Comparison of ENCODE assay signal across 8 cellular contexts in the genomic region with DNA sequence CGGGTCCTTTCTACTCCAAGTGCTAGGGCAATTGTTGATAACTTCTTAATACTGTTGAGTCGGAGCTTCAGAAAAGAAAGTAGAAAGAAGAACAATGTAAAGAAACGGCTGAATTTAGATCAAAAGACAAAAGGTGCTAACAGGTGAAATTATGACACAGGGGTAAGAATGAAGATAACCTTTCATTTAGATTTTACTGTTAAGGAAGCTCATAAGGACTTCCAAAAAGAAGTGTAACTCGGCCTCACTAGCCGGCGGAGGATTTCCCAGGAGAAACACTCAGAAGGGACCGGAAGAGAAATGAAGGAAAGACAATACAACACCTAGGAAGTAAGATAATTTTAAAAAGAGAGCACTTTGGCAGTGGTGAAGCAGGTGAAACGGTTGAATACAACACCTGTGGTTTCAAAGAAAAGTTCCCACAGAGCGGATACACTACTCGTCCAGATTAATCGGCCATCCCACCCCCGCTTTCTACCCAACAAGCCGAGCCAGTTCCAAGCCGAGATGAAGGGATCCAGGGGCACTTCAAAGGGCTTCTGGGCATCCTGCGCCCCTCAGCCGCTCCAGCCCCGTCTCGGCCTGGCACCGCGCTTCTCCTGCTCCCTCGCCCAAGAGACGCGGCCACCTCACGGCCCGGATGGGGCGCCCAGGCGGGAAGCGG. TPM values are rescaled to one million over a fixed set of nuclear protein-coding genes. Genes with fewer than 3 reads are reported as not detected.
DNase-seq lines count a peak whose midpoint lies in the region; ATAC-seq and TF ChIP-seq lines count a peak whose summit lies in the region.

No MANE protein-coding gene starts in this region.

- peaks cover 14% of the 10 kb centered on the region for H3K4me1 ChIP-seq in mucosa of stomach (ENCODE audit: control insufficient read depth, insufficient read depth, low read length)

- peaks cover 32% of the 10 kb centered on the region for H3K4me1 Mint-ChIP-seq in activated CD4-positive, alpha-beta T cell treated with anti-CD3 and anti-CD28 coated beads for 36 hours
- H3K4me1 Mint-ChIP-seq in endothelial cell (ENCODE audit: unreplicated experiment): peaks cover 16% of the 10 kb centered on the region

- H3K27ac Mint-ChIP-seq in activated CD4-positive, alpha-beta T cell treated with anti-CD3 and anti-CD28 coated beads for 36 hours: peak overlapping the region; percentile 98
- peak overlapping the region; percentile 81 for H3K27ac Mint-ChIP-seq in endothelial cell (ENCODE audit: unreplicated experiment)

- no peaks in the 10 kb centered on the region for H3K9me3 Mint-ChIP-seq in activated CD4-positive, alpha-beta T cell treated with anti-CD3 and anti-CD28 coated beads for 36 hours (ENCODE audit: low read depth)
- no peaks in the 10 kb centered on the region for H3K9me3 Mint-ChIP-seq in endothelial cell (ENCODE audit: unreplicated experiment)

- no peaks in the 10 kb centered on the region for H3K36me3 ChIP-seq in mucosa of stomach (ENCODE audit: control insufficient read depth, insufficient read depth, low read length)

- no peaks in the 10 kb centered on the region for H3K27me3 ChIP-seq in mucosa of stomach (ENCODE audit: control insufficient read depth, insufficient read depth, low read length)

- peaks cover 41% of the 10 kb centered on the region for H3K36me3 Mint-ChIP-seq in activated CD4-positive, alpha-beta T cell treated with anti-CD3 and anti-CD28 coated beads for 36 hours (ENCODE audit: low read depth)
- peaks cover 31% of the 10 kb centered on the region for H3K36me3 Mint-ChIP-seq in endothelial cell (ENCODE audit: low read depth, unreplicated experiment)

- no peak for DNase-seq in activated CD4-positive, alpha-beta T cell treated with anti-CD3 and anti-CD28 coated beads for 36 hours
- DNase-seq in activated CD4-positive, alpha-beta T cell treated with anti-CD3 and anti-CD28 coated beads for 48 hours: no peak
- DNase-seq in OCI-M1 (lab: John Stamatoyannopoulos, UW): peak; percentile 78
- DNase-seq in endothelial cell (ENCODE audit: low spot score): no peak
- DNase-seq in NCI-H524 treated with DMSO at 0.1 percent for 48 hours (lab: John Stamatoyannopoulos, UW): no peak
- DNase-seq in Ammon's horn (ENCODE audit: low spot score): no peak

- POLR2A ChIA-PET in activated CD4-positive, alpha-beta T cell treated with anti-CD3 and anti-CD28 coated beads for 36 hours (lab: Charles Lee): interaction anchor here (1.0 kb wide), 1 partner anchor 163 kb away, joined by 5 read pairs; the partner anchor contains the start of gene SIK2

- peak overlapping the region; percentile 86 for H3K9ac ChIP-seq in mucosa of stomach (ENCODE audit: low read length)

- H3K4me3 Mint-ChIP-seq in activated CD4-positive, alpha-beta T cell treated with anti-CD3 and anti-CD28 coated beads for 36 hours: peak overlapping the region; percentile 85
- H3K4me3 Mint-ChIP-seq in endothelial cell (ENCODE audit: unreplicated experiment): peak overlapping the region; percentile 98

- no peaks in the 10 kb centered on the region for H3K27me3 Mint-ChIP-seq in activated CD4-positive, alpha-beta T cell treated with anti-CD3 and anti-CD28 coated beads for 36 hours
- peaks cover 7% of the 10 kb centered on the region for H3K27me3 Mint-ChIP-seq in endothelial cell (ENCODE audit: unreplicated experiment)

- no peaks in the 10 kb centered on the region for H3K9me3 ChIP-seq in mucosa of stomach (ENCODE audit: control insufficient read depth, low read length)

- intact Hi-C loops in activated CD4-positive, alpha-beta T cell treated with anti-CD3 and anti-CD28 coated beads for 36 hours (cut with DNase I, micrococcal nuclease): loop anchor here (5.0 to 10.0 kb wide), 3 partner anchors 162 to 1547 kb away; partner anchors contain the start of genes POU2AF1 (in 1 of the 2) and TTC12 (in 1 of the 2)

- peak overlapping the region; percentile 86 for H3K4me3 ChIP-seq in mucosa of stomach (ENCODE audit: low read length)

- CTCF ChIA-PET in activated CD4-positive, alpha-beta T cell treated with anti-CD3 and anti-CD28 coated beads for 36 hours (lab: Charles Lee): interaction anchor here (0.7 to 6.3 kb wide), 6 partner anchors 11 to 161 kb away, joined by 3 to 55 read pairs (median 6); no protein-coding TSS in a partner anchor

- no peak for TF ChIP-seq CTCF in endothelial cell (IDR thresholded peaks at IDR 0.05; ENCODE audit: unreplicated experiment)

- ATAC-seq in activated CD4-positive, alpha-beta T cell treated with anti-CD3 and anti-CD28 coated beads for 36 hours: peak; percentile 33
- peak; percentile 37 for ATAC-seq in HG02678 (IDR thresholded peaks at IDR 0.05; ENCODE audit: unreplicated experiment)

RNA-seq across cellular contexts. Expression of gene PPP2R1B, which starts 0.7 kb away (rescaled TPM):
- total RNA-seq in activated CD4-positive, alpha-beta T cell treated with anti-CD3 and anti-CD28 coated beads for 36 hours: 10 to 100 TPM; 39.1 to 53.9 TPM
- total RNA-seq in endothelial cell (ENCODE audit: unreplicated experiment): 38.5 TPM
